ENCODE assay signal across 8 cellular contexts in the genomic region with DNA sequence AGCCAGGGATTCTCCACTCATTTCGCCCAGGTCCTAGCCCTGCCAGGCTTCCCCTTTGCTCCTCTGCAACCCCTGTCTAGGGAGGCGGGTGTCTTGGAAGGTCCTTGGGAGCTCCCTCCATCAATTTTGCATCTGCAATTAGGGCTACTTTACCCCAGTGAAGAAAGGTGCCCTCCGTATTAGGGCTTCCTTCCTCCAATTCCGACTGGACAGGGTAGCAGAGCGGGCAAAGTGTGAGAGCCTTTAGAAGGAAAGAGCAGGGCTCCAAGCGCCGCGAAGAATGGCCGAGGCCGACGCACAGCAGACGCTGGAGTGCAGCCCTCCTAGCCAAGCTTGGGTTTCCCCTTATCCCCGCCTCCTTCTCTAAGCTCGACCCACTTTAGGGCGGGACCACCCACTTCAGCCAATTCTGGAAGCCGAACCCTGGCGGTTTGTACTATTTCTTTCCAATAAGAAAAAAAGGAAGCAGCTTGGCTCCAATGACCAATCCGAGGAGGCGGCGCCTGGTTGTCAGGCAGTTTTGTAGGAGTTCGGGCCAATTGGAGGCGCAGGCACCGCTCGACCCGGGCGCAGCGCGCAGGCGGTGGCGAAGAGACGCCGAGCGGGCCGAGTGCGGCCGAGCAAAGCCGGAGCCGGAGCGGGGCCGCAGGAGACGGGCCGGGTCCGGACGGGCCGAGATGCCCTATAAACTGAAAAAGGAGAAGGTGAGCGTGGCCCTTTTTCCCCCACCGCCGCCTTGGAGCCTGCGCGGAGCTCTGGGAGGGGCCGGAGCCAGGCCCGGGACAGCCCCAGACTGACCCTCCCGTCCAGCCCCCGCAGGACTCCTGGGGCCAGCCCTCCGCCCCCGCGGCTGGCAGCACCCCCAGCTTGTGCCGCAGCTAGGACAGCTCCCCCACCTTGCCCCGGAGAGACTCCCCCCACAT. TPM values are rescaled to one million over a fixed set of nuclear protein-coding genes. Genes with fewer than 3 reads are reported as not detected.
DNase-seq lines count a peak whose midpoint lies in the region; ATAC-seq and TF ChIP-seq lines count a peak whose summit lies in the region.

PPP2R5D (plus strand) TSS at position 570 of the 923 bp plus-strand sequence; CDS start at position 678, 108 bp downstream.

- H3K27ac Mint-ChIP-seq in activated T-helper 2 cell treated with anti-CD3 and anti-CD28 coated beads, Interferon-gamma antibody, Interleukin-2, Interleukin-4, amounts not matched to agents 10 μg/mL and 5 μg/mL and 100 μg/mL, durations not matched to agents 14 hours and 24 hours and 36 hours = peak within 1 kb of the TSS; percentile 87
- peak within 1 kb of the TSS; percentile 96 to 99 (median 97) for H3K27ac Mint-ChIP-seq in naive thymus-derived CD8-positive, alpha-beta T cell

- peak; percentile 94 for ATAC-seq in RWPE2 (ENCODE audit: low read depth)
- peak; percentile 93 for ATAC-seq in naive thymus-derived CD8-positive, alpha-beta T cell

- peaks cover 46% of the 10 kb centered on the region for H3K4me1 Mint-ChIP-seq in activated T-helper 2 cell treated with anti-CD3 and anti-CD28 coated beads, Interferon-gamma antibody, Interleukin-2, Interleukin-4, amounts not matched to agents 10 μg/mL and 5 μg/mL and 100 μg/mL, durations not matched to agents 14 hours and 24 hours and 36 hours (ENCODE audit: low read depth)
- peaks cover 40 to 66% (median 62%) of the 10 kb centered on the region in 4 donors for H3K4me1 Mint-ChIP-seq in naive thymus-derived CD8-positive, alpha-beta T cell

- POLR2A ChIA-PET in naive thymus-derived CD8-positive, alpha-beta T cell (lab: Charles Lee) = interaction anchor here (0.5 to 3.8 kb wide), 35 partner anchors 9 to 1197 kb away, joined by 3 to 72 read pairs (median 5); partner anchors contain the start of genes BICRAL, CNPY3, CUL7 and GNMT

- no peaks in the 10 kb centered on the region for H3K27me3 ChIP-seq in RWPE2 (ENCODE audit: insufficient read depth, poor library complexity, severe bottlenecking)

- H3K9me3 ChIP-seq in RWPE2 (ENCODE audit: severe bottlenecking) = no peaks in the 10 kb centered on the region

- H3K36me3 Mint-ChIP-seq in activated T-helper 2 cell treated with anti-CD3 and anti-CD28 coated beads, Interferon-gamma antibody, Interleukin-2, Interleukin-4, amounts not matched to agents 10 μg/mL and 5 μg/mL and 100 μg/mL, durations not matched to agents 14 hours and 24 hours and 36 hours (ENCODE audit: low read depth) = peaks cover 22% of the 10 kb centered on the region
- peaks cover 0 to 15% (median under 1%) of the 10 kb centered on the region in 3 donors for H3K36me3 Mint-ChIP-seq in naive thymus-derived CD8-positive, alpha-beta T cell

- peak within 1 kb of the TSS; percentile 77 for H3K4me3 ChIP-seq in RWPE2 (ENCODE audit: severe bottlenecking)
- peak within 1 kb of the TSS; percentile 70 for H3K4me3 ChIP-seq in fibroblast of mammary gland (ENCODE audit: control insufficient read depth, low read depth, low read length)

- no peaks in the 10 kb centered on the region for H3K27me3 Mint-ChIP-seq in activated T-helper 2 cell treated with anti-CD3 and anti-CD28 coated beads, Interferon-gamma antibody, Interleukin-2, Interleukin-4, amounts not matched to agents 10 μg/mL and 5 μg/mL and 100 μg/mL, durations not matched to agents 14 hours and 24 hours and 36 hours (ENCODE audit: low read depth)
- H3K27me3 Mint-ChIP-seq in naive thymus-derived CD8-positive, alpha-beta T cell = no peaks in the 10 kb centered on the region

- DNase-seq in EH (ENCODE audit: low read depth) (peak; percentile 99), H4 (ENCODE audit: low spot score) (peak; percentile 99), LoVo (ENCODE audit: low spot score) (peak; percentile 99), RWPE2 (ENCODE audit: low spot score) (peak; percentile 97), fibroblast of mammary gland (ENCODE audit: low read depth) (peak; percentile 99)
- peak; percentile 98 for DNase-seq in activated T-helper 2 cell treated with anti-CD3 and anti-CD28 coated beads, Interferon-gamma antibody, Interleukin-2, Interleukin-4, amounts not matched to agents 10 μg/mL and 5 μg/mL and 100 μg/mL, durations not matched to agents 14 hours and 24 hours and 36 hours (ENCODE audit: low spot score)
- DNase-seq in naive thymus-derived CD8-positive, alpha-beta T cell = peak; percentile 86 to 99 (median 97)
- peak; percentile 89 to 98 (median 96) for DNase-seq in stimulated activated naive CD4-positive, alpha-beta T cell (lab: John Stamatoyannopoulos, UW)

- TF ChIP-seq CTCF in RWPE2 (IDR thresholded peaks at IDR 0.05; ENCODE audit: poor library complexity, severe bottlenecking) = no peak
- TF ChIP-seq CTCF in fibroblast of mammary gland (conservative IDR thresholded peaks at IDR 0.05; ENCODE audit: control insufficient read depth, insufficient read depth, low read depth, low read length) = no peak

- H3K4me3 Mint-ChIP-seq in activated T-helper 2 cell treated with anti-CD3 and anti-CD28 coated beads, Interferon-gamma antibody, Interleukin-2, Interleukin-4, amounts not matched to agents 10 μg/mL and 5 μg/mL and 100 μg/mL, durations not matched to agents 14 hours and 24 hours and 36 hours (ENCODE audit: low read depth) = peak within 1 kb of the TSS; percentile 95
- peak within 1 kb of the TSS; percentile 91 to 99 (median 94) for H3K4me3 Mint-ChIP-seq in naive thymus-derived CD8-positive, alpha-beta T cell

- peaks cover 4% of the 10 kb centered on the region for H3K4me1 ChIP-seq in RWPE2 (ENCODE audit: insufficient read depth, poor library complexity, severe bottlenecking)

- peaks cover 13% of the 10 kb centered on the region for H3K36me3 ChIP-seq in RWPE2 (ENCODE audit: low read depth)

- H3K9me3 Mint-ChIP-seq in activated T-helper 2 cell treated with anti-CD3 and anti-CD28 coated beads, Interferon-gamma antibody, Interleukin-2, Interleukin-4, amounts not matched to agents 10 μg/mL and 5 μg/mL and 100 μg/mL, durations not matched to agents 14 hours and 24 hours and 36 hours = no peaks in the 10 kb centered on the region
- no peaks in the 10 kb centered on the region for H3K9me3 Mint-ChIP-seq in naive thymus-derived CD8-positive, alpha-beta T cell

- intact Hi-C loops in activated T-helper 2 cell treated with anti-CD3 and anti-CD28 coated beads, Interferon-gamma antibody, Interleukin-2, Interleukin-4, amounts not matched to agents 10 μg/mL and 5 μg/mL and 100 μg/mL, durations not matched to agents 14 hours and 24 hours and 36 hours (cut with micrococcal nuclease) = loop anchor here (2.0 kb wide), 1 partner anchor 187 kb away; the partner anchor contains the start of gene SRF

- peak within 1 kb of the TSS; percentile 23 for H3K27ac ChIP-seq in RWPE2 (ENCODE audit: poor library complexity, severe bottlenecking)

RNA-seq across cellular contexts. Expression of gene PPP2R5D, which starts in this region (rescaled TPM):
- total RNA-seq in H4 (2014; rRNA removed; shearing (Covaris generic)) = 61.1 and 70.8 TPM in 2 replicates
- total RNA-seq in activated T-helper 2 cell treated with anti-CD3 and anti-CD28 coated beads, Interferon-gamma antibody, Interleukin-2, Interleukin-4, amounts not matched to agents 10 μg/mL and 5 μg/mL and 100 μg/mL, durations not matched to agents 14 hours and 24 hours and 36 hours = 62.7 and 63.2 TPM in 2 replicates
- total RNA-seq in naive thymus-derived CD8-positive, alpha-beta T cell = 10 to 100 TPM; 27.0 to 32.4 TPM
- 10 to 100 TPM; 11.6 to 29.8 (median 17.6) TPM for polyA plus RNA-seq in naive thymus-derived CD8-positive, alpha-beta T cell

Comparison
In these comparisons a context has a peak if more than half of its experiments do, and no peak if none do; other contexts are left out.
1. Peak in every context shown above with its lines: DNase-seq, ATAC-seq, H3K4me3 ChIP-seq and H3K27ac ChIP-seq.